Comparison of ENCODE assay signal across 8 cellular contexts in the genomic region with DNA sequence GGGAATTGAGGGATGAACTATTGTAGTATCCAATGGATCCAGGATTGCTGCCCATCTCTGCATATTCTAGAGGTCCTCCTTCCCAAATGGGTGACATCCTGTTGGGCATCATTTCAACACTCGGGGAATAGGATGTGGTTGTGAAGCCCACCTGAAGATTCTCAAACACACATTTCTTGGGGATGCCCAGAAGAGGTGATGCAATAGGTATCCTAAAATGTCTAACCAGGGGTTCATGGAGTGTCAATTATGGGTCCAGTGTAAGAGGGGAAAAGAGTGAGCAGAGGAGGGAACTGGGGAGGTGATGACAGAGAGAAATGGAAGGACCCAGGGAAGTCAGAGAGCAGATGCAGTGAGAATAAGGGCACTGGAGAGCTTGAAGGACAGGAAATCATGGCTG.
"Had no signal": no experiment of that assay in that cellular context is flagged by ENCODE, and none has a peak within 500 bp of the region (broad histone marks: within the 10 kb centered on the region; RNA-seq: fewer than 3 reads in every experiment).

No MANE protein-coding gene starts in this region.

- H3K9ac ChIP-seq: KMS-11 had no signal

- H3K4me3 ChIP-seq: GM23338 had no signal

- DNase-seq: H9, HCEC 1CT, KBM-7 had no signal

- H3K27ac ChIP-seq: HL-60, KMS-11 had no signal

- FAIRE-seq: H1, H54 had no signal

- H2AFZ ChIP-seq: GM23338 had no signal

- ATAC-seq: GM23338 had no signal

- H3K4me2 ChIP-seq: GM23338, KMS-11 had no signal
